ENCODE assay signal across 1 cellular context in genomic region chr19:38702278-38702677, GRCh38.
TF ChIP-seq lines count a peak whose summit lies in the region.

No MANE protein-coding gene starts in this region.

TF ChIP-seq in IMR-90, 13 proteins besides CTCF, POLR2A, EP300 and RAD21:
- TF ChIP-seq RFX5 (IDR thresholded peaks at IDR 0.05; ENCODE audit: low read depth, low read length) (no peak), NFE2L2 (IDR thresholded peaks at IDR 0.05; ENCODE audit: low read depth, low read length) (no peak), FOS (IDR thresholded peaks at IDR 0.05; ENCODE audit: low read depth, low read length) (no peak), RCOR1 (IDR thresholded peaks at IDR 0.05; ENCODE audit: insufficient replicate concordance, low read length) (no peak), ELK1 (IDR thresholded peaks at IDR 0.05; ENCODE audit: borderline replicate concordance, low read depth, low read length) (no peak), USF2 (IDR thresholded peaks at IDR 0.05; ENCODE audit: low read depth, low read length) (no peak), BHLHE40 (IDR thresholded peaks at IDR 0.05; ENCODE audit: low read depth, low read length) (no peak), CHD1 (IDR thresholded peaks at IDR 0.05; ENCODE audit: low read depth, low read length) (no peak), MAZ (IDR thresholded peaks at IDR 0.05; ENCODE audit: borderline replicate concordance, low read depth, low read length) (no peak), CEBPB (IDR thresholded peaks at IDR 0.05; ENCODE audit: low read depth, low read length) (no peak), SMC3 (IDR thresholded peaks at IDR 0.05; ENCODE audit: low read depth, low read length) (no peak), MAFK (IDR thresholded peaks at IDR 0.05; ENCODE audit: low read depth, low read length) (no peak), MXI1 (IDR thresholded peaks at IDR 0.05; ENCODE audit: borderline replicate concordance, low read depth, low read length) (no peak)
TF ChIP-seq in IMR-90: peak in this region for 0.
